1 cellular context compared by ENCODE assay signal in the genomic region with DNA sequence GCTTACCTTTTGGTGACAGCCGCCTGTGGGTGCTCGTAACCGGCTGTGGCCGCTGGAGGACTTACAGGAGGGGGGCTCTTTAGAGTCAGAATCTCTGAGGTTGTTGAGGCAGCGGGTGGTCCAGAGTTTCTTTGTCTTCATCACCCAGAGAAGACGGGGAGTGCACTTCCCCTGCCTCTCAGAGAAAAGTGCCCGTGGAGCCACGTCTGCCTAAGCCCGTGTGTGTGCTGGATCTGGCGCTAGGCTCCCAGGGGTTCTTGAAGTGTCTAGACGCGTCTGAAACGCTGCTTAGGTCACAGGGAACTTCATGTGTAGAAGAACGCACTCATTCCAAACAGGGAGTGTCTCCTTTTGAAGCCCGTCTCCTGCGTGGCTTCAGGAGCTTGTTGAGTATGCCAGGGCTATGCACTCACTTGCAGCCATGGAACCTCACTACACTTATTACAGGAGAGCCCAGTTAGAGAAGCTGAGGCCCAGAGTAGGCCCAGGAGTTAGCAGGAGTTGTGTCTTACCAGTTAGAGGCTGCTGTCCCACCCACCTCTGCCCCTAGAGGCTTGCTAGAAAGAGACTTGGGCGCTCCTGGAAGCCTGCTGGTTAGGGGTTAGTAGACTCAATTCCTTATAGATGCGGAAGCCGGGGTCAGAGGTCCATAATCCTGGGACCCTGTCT.
TF ChIP-seq lines count a peak whose summit lies in the region.

No MANE protein-coding gene starts in this region.

TF ChIP-seq in SK-N-SH treated with all-trans-retinoic acid at 6 μM for 48 hours, 23 proteins besides CTCF, POLR2A, EP300 and RAD21 (continued from another document):
- TF ChIP-seq, protein P1, sequence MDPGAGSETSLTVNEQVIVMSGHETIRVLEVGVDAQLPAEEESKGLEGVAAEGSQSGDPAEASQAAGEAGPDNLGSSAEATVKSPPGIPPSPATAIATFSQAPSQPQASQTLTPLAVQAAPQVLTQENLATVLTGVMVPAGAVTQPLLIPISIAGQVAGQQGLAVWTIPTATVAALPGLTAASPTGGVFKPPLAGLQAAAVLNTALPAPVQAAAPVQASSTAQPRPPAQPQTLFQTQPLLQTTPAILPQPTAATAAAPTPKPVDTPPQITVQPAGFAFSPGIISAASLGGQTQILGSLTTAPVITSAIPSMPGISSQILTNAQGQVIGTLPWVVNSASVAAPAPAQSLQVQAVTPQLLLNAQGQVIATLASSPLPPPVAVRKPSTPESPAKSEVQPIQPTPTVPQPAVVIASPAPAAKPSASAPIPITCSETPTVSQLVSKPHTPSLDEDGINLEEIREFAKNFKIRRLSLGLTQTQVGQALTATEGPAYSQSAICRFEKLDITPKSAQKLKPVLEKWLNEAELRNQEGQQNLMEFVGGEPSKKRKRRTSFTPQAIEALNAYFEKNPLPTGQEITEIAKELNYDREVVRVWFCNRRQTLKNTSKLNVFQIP (CRISPR knock-in tag; IDR thresholded peaks at IDR 0.05; ENCODE audit: borderline replicate concordance, low read depth): no peak
- no peak for TF ChIP-seq OSR1 (CRISPR knock-in tag; IDR thresholded peaks at IDR 0.05)
- no peak for TF ChIP-seq ARNTL (CRISPR knock-in tag; IDR thresholded peaks at IDR 0.05; ENCODE audit: borderline replicate concordance, low read depth)
- no peak for TF ChIP-seq ZNF70 (CRISPR knock-in tag; IDR thresholded peaks at IDR 0.05)
- no peak for TF ChIP-seq ZFP3 (CRISPR knock-in tag; IDR thresholded peaks at IDR 0.05)
- no peak for TF ChIP-seq ZNF8 (CRISPR knock-in tag; IDR thresholded peaks at IDR 0.05)
- TF ChIP-seq ZC3H10 (CRISPR knock-in tag; IDR thresholded peaks at IDR 0.05): no peak
